In the genomic region with DNA sequence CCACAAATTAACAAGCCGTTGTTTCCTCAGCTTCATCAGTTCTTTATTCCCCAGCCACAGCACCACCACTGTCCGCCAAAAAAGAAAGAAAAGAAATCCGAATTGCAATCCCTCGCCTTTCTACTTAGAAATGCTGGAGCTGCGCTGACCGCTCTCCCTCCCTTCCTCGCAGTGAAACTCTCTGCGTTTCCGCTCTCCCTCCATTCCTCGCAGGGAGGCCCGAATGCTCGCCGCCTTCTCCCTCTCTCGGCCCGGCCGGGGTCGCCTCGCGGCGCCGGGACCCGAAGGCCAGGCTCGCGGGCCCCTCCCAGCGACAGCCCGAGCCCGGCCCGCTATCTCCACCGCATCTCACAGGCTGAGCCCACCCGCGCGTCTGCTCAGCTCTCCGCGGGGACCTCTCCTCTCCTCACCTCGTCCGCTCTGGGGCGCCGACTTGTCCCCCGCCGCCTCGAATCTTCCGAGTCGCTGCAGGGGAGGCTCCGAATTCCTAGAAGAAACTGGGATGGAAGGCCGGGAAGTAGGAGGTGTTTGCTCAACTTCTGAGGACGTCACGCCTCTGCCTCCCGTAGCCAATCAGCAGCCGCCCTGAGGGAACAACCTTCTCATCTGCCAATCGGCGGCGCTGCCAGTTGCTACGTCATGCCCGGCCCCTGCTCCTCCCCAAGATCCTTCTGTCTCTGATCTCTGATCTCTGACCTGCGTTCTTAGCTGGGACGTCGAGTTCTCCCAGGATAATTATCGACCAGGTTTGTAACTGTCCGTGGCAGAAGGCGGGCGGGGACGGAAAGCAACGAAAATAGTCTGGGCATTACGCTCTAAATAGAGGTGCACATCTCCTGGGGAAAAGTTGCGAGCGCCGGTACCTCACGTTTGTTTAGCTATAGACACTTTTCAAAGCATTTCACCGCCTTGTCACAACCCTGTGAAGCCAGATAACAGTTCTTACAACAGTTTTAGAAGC, we compare ENCODE assay signal across 8 cellular contexts. TPM values are rescaled to one million over a fixed set of nuclear protein-coding genes. Genes with fewer than 3 reads are reported as not detected.
DNase-seq lines count a peak whose midpoint lies in the region; ATAC-seq and TF ChIP-seq lines count a peak whose summit lies in the region.

A gene (minus strand): TSS at position 499 of the 961 bp plus-strand sequence. CDS start 10,523 bp downstream, outside the sequence.

- no peaks in the 10 kb centered on the region for H3K4me1 ChIP-seq in mesodermal cell (ENCODE audit: control insufficient read depth, insufficient read depth, low read length, poor library complexity, severe bottlenecking)

- H3K9me3 ChIP-seq in mesodermal cell (ENCODE audit: control insufficient read depth, low read length): no peaks in the 10 kb centered on the region

- H3K4me3 ChIP-seq in mesodermal cell (ENCODE audit: extremely low read depth, insufficient read depth, low read length, poor library complexity, severe bottlenecking): peak within 1 kb of the TSS; percentile 67

- DNase-seq in AG09319 (ENCODE audit: extremely low read depth, low read depth): peak; percentile 83
- DNase-seq in NCI-H748 treated with DMSO at 0.1 percent for 48 hours (lab: John Stamatoyannopoulos, UW): peak; percentile 81
- DNase-seq in activated T-cell treated with anti-CD3 and anti-CD28 coated beads for 48 hours (ENCODE audit: low read depth): peak; percentile 67
- DNase-seq in epidermal melanocyte (ENCODE audit: insufficient read length, low spot score): peak; percentile 85
- peak; percentile 56 for DNase-seq in stimulated activated CD8-positive, alpha-beta memory T cell treated with anti-CD3 and anti-CD28 coated beads, Interleukin-12 subunit alpha, Interleukin-12 subunit beta, amount 100 ng/mL, for 4 hours (ENCODE audit: low read depth)

- peak; percentile 100 for ATAC-seq in GM19328 (IDR thresholded peaks at IDR 0.05; ENCODE audit: unreplicated experiment)
- peak; percentile 100 for ATAC-seq in HG03457 (IDR thresholded peaks at IDR 0.05; ENCODE audit: unreplicated experiment)

- no peaks in the 10 kb centered on the region for H3K36me3 ChIP-seq in mesodermal cell (ENCODE audit: control insufficient read depth, insufficient read depth, low read length)

- TF ChIP-seq CTCF in AG09319 (IDR thresholded peaks at IDR 0.05; ENCODE audit: low read depth, low read length): no peak

- peak within 1 kb of the TSS; percentile 94 for H3K27ac ChIP-seq in mesodermal cell (ENCODE audit: low read depth, low read length, severe bottlenecking)

- 0 to 5% methylated on average over 43 to 57 of the region's 69 CpGs for WGBS in mesodermal cell (ENCODE audit: insufficient coverage in 2 of 2), 2 experiments

RNA-seq across cellular contexts. Expression of the gene that starts here (rescaled TPM):
- polyA plus RNA-seq in mesodermal cell (2013, experiment 1 of 2): 28.2 TPM
- polyA plus RNA-seq in mesodermal cell (2013, experiment 2 of 2): 27.5 TPM

Comparison
In these comparisons a context has a peak if more than half of its experiments do, and no peak if none do; other contexts are left out.
1. Peak in every context shown above with its lines: DNase-seq, ATAC-seq, H3K4me3 ChIP-seq and H3K27ac ChIP-seq.